In the genomic region with DNA sequence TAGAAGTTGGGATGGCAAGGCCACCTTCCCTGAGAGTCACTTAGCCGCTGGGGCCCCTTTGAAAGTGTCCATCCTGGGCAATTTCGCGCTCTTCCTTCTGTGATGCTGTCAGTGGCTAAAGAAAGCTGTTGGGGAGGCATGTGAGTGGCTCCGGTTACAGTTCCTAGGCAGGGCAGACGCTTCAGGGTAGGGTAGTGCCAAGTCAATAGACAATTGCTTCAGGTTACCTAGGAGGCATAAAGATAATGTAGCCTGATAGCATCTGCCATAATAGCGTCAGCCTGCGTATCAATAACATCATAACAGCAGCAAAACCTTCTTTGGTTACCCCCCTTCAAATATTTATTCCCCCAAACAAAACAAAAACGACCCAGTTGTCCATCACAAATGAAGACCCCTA, we compare ENCODE assay signal across 12 cellular contexts. TPM values are rescaled to one million over a fixed set of nuclear protein-coding genes. Genes with fewer than 3 reads are reported as not detected.
DNase-seq lines count a peak whose midpoint lies in the region; TF ChIP-seq lines count a peak whose summit lies in the region.
"Had no signal": no experiment of that assay in that cellular context is flagged by ENCODE, and none has a peak within 500 bp of the region (broad histone marks: within the 10 kb centered on the region; RNA-seq: fewer than 3 reads in every experiment).

TSS of gene FAM107B (minus strand) at position 101 of the 400 bp plus-strand sequence. CDS start 234 bp downstream, outside the sequence.

- no peaks in the 10 kb centered on the region for H3K9me3 Mint-ChIP-seq in endothelial cell (ENCODE audit: unreplicated experiment)

- H4K20me1 ChIP-seq in neural cell (ENCODE audit: insufficient read depth) = no peaks in the 10 kb centered on the region

- H3K9me2 ChIP-seq in neural cell (ENCODE audit: insufficient read depth, low read length) = no peaks in the 10 kb centered on the region

- H3K36me3 Mint-ChIP-seq in endothelial cell (ENCODE audit: low read depth, unreplicated experiment) = no peaks in the 10 kb centered on the region

- H2AFZ ChIP-seq in neural cell (ENCODE audit: low read depth, low read length) = no peak within 1 kb of the TSS

- in situ Hi-C loops in ACHN (cut with HindIII; ENCODE audit: low pct_ligation_motif_present, low pct_unique_long_range_greater_than_20kb, low sequenced_read_pairs) = no loop called here

- DNase-seq in ACHN (peak; percentile 48), MG63 (no peak), endothelial cell (ENCODE audit: low spot score) (no peak), NCI-H1694 (lab: John Stamatoyannopoulos, UW) (no peak), WERI-Rb-1 (no peak), RPMI8226 (no peak), RKO (ENCODE audit: low spot score) (no peak)
- DNase-seq: DMS153; NCI-H1930; stimulated activated CD4-positive, alpha-beta T cell treated with anti-CD3 and anti-CD28 coated beads, Interleukin-4, amount 100 ng/mL, for 1 hour had no signal

- H3F3A ChIP-seq in neural cell (ENCODE audit: insufficient read depth, low read length, poor library complexity, severe bottlenecking) = no peaks in the 10 kb centered on the region

- no peak for TF ChIP-seq EP300 in neural cell (conservative IDR thresholded peaks at IDR 0.05; ENCODE audit: poor library complexity, severe bottlenecking)

- H3K36me3 ChIP-seq in MG63 (no peaks in the 10 kb centered on the region), neural cell (ENCODE audit: insufficient read depth, low read length) (no peaks in the 10 kb centered on the region), WERI-Rb-1 (no peaks in the 10 kb centered on the region)
- H3K36me3 ChIP-seq: cardiac muscle cell had no signal

- no peaks in the 10 kb centered on the region for H3K9me3 ChIP-seq in MG63
- no peaks in the 10 kb centered on the region for H3K9me3 ChIP-seq in neural cell (ENCODE audit: low read length)
- H3K9me3 ChIP-seq in WERI-Rb-1 (ENCODE audit: severe bottlenecking) = no peaks in the 10 kb centered on the region

- H3K4me2 ChIP-seq in neural cell (ENCODE audit: low read length) = no peak within 1 kb of the TSS

- no peak within 1 kb of the TSS for H3K9ac ChIP-seq in neural cell (ENCODE audit: low read length)

- H3K27me3 ChIP-seq in MG63 = no peaks in the 10 kb centered on the region
- H3K27me3 ChIP-seq in neural cell (ENCODE audit: insufficient read depth, low read depth, low read length) = no peaks in the 10 kb centered on the region
- H3K27me3 ChIP-seq in WERI-Rb-1 (ENCODE audit: insufficient read depth, low read depth, severe bottlenecking) = no peaks in the 10 kb centered on the region
- H3K27me3 ChIP-seq: cardiac muscle cell had no signal

- peaks cover 4% of the 10 kb centered on the region for H3K27me3 Mint-ChIP-seq in endothelial cell (ENCODE audit: unreplicated experiment)

- H3K79me2 ChIP-seq in neural cell (replicated peaks; ENCODE audit: insufficient read depth, low read length) = no peaks in the 10 kb centered on the region

- TF ChIP-seq CTCF in endothelial cell (IDR thresholded peaks at IDR 0.05; ENCODE audit: unreplicated experiment) (no peak), neural cell (IDR thresholded peaks at IDR 0.05; ENCODE audit: poor library complexity, severe bottlenecking) (no peak), WERI-Rb-1 (IDR thresholded peaks at IDR 0.05; ENCODE audit: low read depth, low read length) (no peak)

- no peak for TF ChIP-seq RAD21 in neural cell (conservative IDR thresholded peaks at IDR 0.05)

- no peak within 1 kb of the TSS for H3K27ac ChIP-seq in neural cell (ENCODE audit: low read length)
- no peak within 1 kb of the TSS for H3K27ac ChIP-seq in WERI-Rb-1
- H3K27ac ChIP-seq: cardiac muscle cell had no signal

- H3K4me3 ChIP-seq in MG63 (no peak within 1 kb of the TSS), neural cell (ENCODE audit: low read length) (no peak within 1 kb of the TSS), WERI-Rb-1 (ENCODE audit: low read depth, low read length) (no peak within 1 kb of the TSS)
- H3K4me3 ChIP-seq: cardiac muscle cell had no signal

- H3K4me3 Mint-ChIP-seq in endothelial cell (ENCODE audit: unreplicated experiment) = no peak within 1 kb of the TSS

- H3K4me1 Mint-ChIP-seq in endothelial cell (ENCODE audit: unreplicated experiment) = peaks cover 19% of the 10 kb centered on the region

- H3K27ac Mint-ChIP-seq in endothelial cell (ENCODE audit: unreplicated experiment) = no peak within 1 kb of the TSS

TF ChIP-seq in neural cell, 6 proteins besides CTCF, POLR2A, EP300 and RAD21:
- TF ChIP-seq SMC3 (conservative IDR thresholded peaks at IDR 0.05; ENCODE audit: poor library complexity) (no peak), REST (IDR thresholded peaks at IDR 0.05; ENCODE audit: borderline replicate concordance) (no peak), EZH2 (IDR thresholded peaks at IDR 0.05; ENCODE audit: borderline replicate concordance, insufficient read depth, low read length, poor library complexity, severe bottlenecking) (no peak), MXI1 (conservative IDR thresholded peaks at IDR 0.05; ENCODE audit: poor library complexity, severe bottlenecking) (no peak), POLR2AphosphoS5 (IDR thresholded peaks at IDR 0.05) (no peak), TAF1 (IDR thresholded peaks at IDR 0.05; ENCODE audit: low read depth) (no peak)

RNA-seq across cellular contexts. Expression of gene FAM107B, which starts in this region (rescaled TPM):
- total RNA-seq in MG63 (2014; rRNA removed; shearing (Covaris generic); ENCODE audit: low replicate concordance) = 62.0 and 103 TPM in 2 replicates
- 462 TPM for total RNA-seq in endothelial cell (ENCODE audit: unreplicated experiment)
- 87.6 and 106 TPM in 2 replicates for polyA plus RNA-seq in neural cell
- 123 and 137 TPM in 2 replicates for polyA minus RNA-seq in neural cell
